In genomic region chr14:69880051-69880487, GRCh38 we compare ENCODE assay signal across 10 cellular contexts. TPM values are rescaled to one million over a fixed set of nuclear protein-coding genes. Genes with fewer than 3 reads are reported as not detected.
A peak's percentile ranks its signal among the peaks of the same experiment; 100 is the strongest.
DNase-seq lines count a peak whose midpoint lies in the region; ATAC-seq and TF ChIP-seq lines count a peak whose summit lies in the region.
"Had no signal": no experiment of that assay in that cellular context is flagged by ENCODE, and none has a peak within 500 bp of the region (broad histone marks: within the 10 kb centered on the region; RNA-seq: fewer than 3 reads in every experiment).

No MANE protein-coding gene starts in this region.

- CTCF ChIA-PET in T-cell (lab: Charles Lee): no interaction called here

- H3K9me3 Mint-ChIP-seq in nephron progenitor cell: peaks cover 23% of the 10 kb centered on the region
- no peaks in the 10 kb centered on the region for H3K9me3 Mint-ChIP-seq in T-cell

- H3K36me3 Mint-ChIP-seq in nephron progenitor cell (ENCODE audit: low read depth) (peaks cover 25% of the 10 kb centered on the region), T-cell (no peaks in the 10 kb centered on the region)

- no peak overlapping the region for H3K27ac ChIP-seq in coronary artery

- peak overlapping the region; percentile 95 for H3K4me3 Mint-ChIP-seq in nephron progenitor cell
- H3K4me3 Mint-ChIP-seq in T-cell: peak overlapping the region in 1 of 3 donors; percentile 37

- H3K27me3 Mint-ChIP-seq in nephron progenitor cell (ENCODE audit: low read depth, poor library complexity) (peaks cover 7% of the 10 kb centered on the region), T-cell (peaks cover 54 to 58% of the 10 kb centered on the region in 2 donors)

- H3K4me1 Mint-ChIP-seq in nephron progenitor cell (peaks cover 66% of the 10 kb centered on the region), T-cell (peaks cover 0 to 3% (median 2%) of the 10 kb centered on the region in 3 donors)

- no peak for ATAC-seq in T-cell (replicated peaks in 1 of 4)
- no peak for ATAC-seq in HG03520 (IDR thresholded peaks at IDR 0.05; ENCODE audit: unreplicated experiment)

- peak overlapping the region; percentile 98 for H3K27ac Mint-ChIP-seq in nephron progenitor cell
- H3K27ac Mint-ChIP-seq in T-cell: no peak overlapping the region

- POLR2A ChIA-PET in T-cell (lab: Charles Lee): no interaction called here

- H3K4me3 ChIP-seq in coronary artery: peak overlapping the region; percentile 73

- DNase-seq in Ammon's horn (ENCODE audit: low spot score): peak; percentile 20
- DNase-seq in coronary artery (ENCODE audit: low spot score): peak; percentile 62
- DNase-seq in nephron progenitor cell: peak; percentile 64
- DNase-seq in T-cell: no peak
- DNase-seq in superior temporal gyrus (ENCODE audit: extremely low spot score): no peak
- DNase-seq in NCI-H187 treated with DMSO at 0.1 percent for 48 hours (lab: John Stamatoyannopoulos, UW): no peak
- DNase-seq: central memory CD4-positive, alpha-beta T cell; SIG-M5 had no signal

- no peak for TF ChIP-seq RAD21 in Ishikawa (IDR thresholded peaks at IDR 0.05; ENCODE audit: low read depth)

- TF ChIP-seq CTCF in coronary artery (IDR thresholded peaks at IDR 0.05) (no peak), nephron progenitor cell (IDR thresholded peaks at IDR 0.05) (no peak)

- no peak for TF ChIP-seq EP300 in Ishikawa (IDR thresholded peaks at IDR 0.05; ENCODE audit: borderline replicate concordance)

TF ChIP-seq in Ishikawa, 13 proteins besides CTCF, POLR2A, EP300 and RAD21:
- TF ChIP-seq FOXM1 (IDR thresholded peaks at IDR 0.05; ENCODE audit: borderline replicate concordance, low read depth) (no peak), EGR1 (IDR thresholded peaks at IDR 0.05) (no peak), CEBPB (IDR thresholded peaks at IDR 0.05) (peak; percentile 31; the same call in 1 of the 2 replicates), NFIC (IDR thresholded peaks at IDR 0.05) (no peak), TEAD4 (IDR thresholded peaks at IDR 0.05) (no peak)

RNA-seq across cellular contexts. Expression of gene SMOC1, which starts 0.9 kb away (rescaled TPM):
- total RNA-seq in T-cell: not detected

Comparison
In these comparisons a context has a peak if more than half of its experiments do, and no peak if none do; other contexts are left out.
1. DNase-seq: peak in Ammon's horn (single experiment), coronary artery (single experiment) and nephron progenitor cell (single experiment); none in T-cell (0 of 34), superior temporal gyrus (single experiment) and NCI-H187 treated with DMSO at 0.1 percent for 48 hours (single experiment).